ENCODE assay signal across 7 cellular contexts in the genomic region with DNA sequence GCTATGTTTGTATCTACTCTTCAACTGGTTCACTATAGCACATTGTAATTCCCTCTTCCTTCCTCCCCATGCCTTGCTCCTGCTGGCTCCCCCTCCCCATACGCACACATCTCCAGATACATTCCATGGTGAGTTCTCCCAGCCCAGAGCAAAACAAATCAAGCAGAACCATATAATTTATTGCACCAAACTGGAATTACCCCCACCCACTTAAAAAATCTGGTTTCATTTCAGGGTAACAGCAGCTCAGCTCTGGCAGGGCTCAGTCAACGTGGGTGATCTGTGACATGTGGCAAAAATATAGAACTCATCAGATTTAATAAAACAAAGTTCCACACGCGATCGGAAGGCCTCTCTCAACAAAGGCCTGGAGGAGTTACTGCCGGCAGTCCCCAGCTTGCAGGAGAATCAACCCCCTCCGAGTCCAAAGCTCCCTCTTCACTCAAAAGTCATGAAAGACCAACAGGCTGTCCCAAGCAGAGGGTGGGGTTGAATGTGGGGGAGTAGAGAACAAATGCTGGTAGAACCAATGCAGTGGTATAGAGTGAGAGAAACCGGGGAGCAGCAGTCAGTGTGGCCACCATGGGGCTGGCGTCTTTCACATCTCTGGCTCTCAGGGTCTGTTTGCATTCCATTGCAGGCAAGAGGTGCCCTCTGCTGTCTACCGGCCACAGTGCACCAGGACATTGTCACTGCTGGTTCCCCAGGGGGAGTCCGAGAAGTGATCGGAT.
DNase-seq lines count a peak whose midpoint lies in the region; ATAC-seq and TF ChIP-seq lines count a peak whose summit lies in the region.

No MANE protein-coding gene starts in this region.

- no peaks in the 10 kb centered on the region for H3K27me3 Mint-ChIP-seq in brain

- DNase-seq in GM06990 (ENCODE audit: extremely low read depth, insufficient read length) (peak; percentile 6), MG63 (peak; percentile 45), kidney epithelial cell (ENCODE audit: low read depth) (peak; percentile 5), aorta (peak; percentile 47 to 85), kidney glomerular epithelial cell (lab: John Stamatoyannopoulos, UW) (no peak)

- no peaks in the 10 kb centered on the region for H3K36me3 Mint-ChIP-seq in brain

- no peaks in the 10 kb centered on the region for H3K27me3 ChIP-seq in GM06990 (replicated peaks; ENCODE audit: control insufficient read depth, insufficient read depth, low read length)
- no peaks in the 10 kb centered on the region for H3K27me3 ChIP-seq in MG63
- H3K27me3 ChIP-seq in kidney epithelial cell (ENCODE audit: control insufficient read depth, insufficient read depth, low read length): peaks cover 2% of the 10 kb centered on the region
- no peaks in the 10 kb centered on the region for H3K27me3 ChIP-seq in aorta (ENCODE audit: control insufficient read depth in 1 of 2, insufficient read depth in 2 of 2, low read length in 1 of 2)

- H3K4me1 ChIP-seq in aorta (ENCODE audit: control insufficient read depth in 1 of 2, insufficient read depth in 2 of 2, low read length in 2 of 2): no peaks in the 10 kb centered on the region

- no peak overlapping the region for H3K27ac ChIP-seq in aorta (ENCODE audit: low read depth in 1 of 2, low read length in 2 of 2)

- TF ChIP-seq CTCF in GM06990 (IDR thresholded peaks at IDR 0.05; ENCODE audit: insufficient read depth, low read length, poor library complexity, severe bottlenecking) (peak; percentile 80), brain (conservative IDR thresholded peaks at IDR 0.05) (peak; percentile 64 to 76), kidney epithelial cell (IDR thresholded peaks at IDR 0.05; ENCODE audit: insufficient read depth, low read length, poor library complexity, severe bottlenecking) (peak; percentile 82)

- peak overlapping the region in 1 of 5 experiments; percentile 14 for H3K4me3 Mint-ChIP-seq in brain

- peak overlapping the region in 2 of 5 experiments; percentile 30 to 32 for H3K27ac Mint-ChIP-seq in brain

- H3K36me3 ChIP-seq in GM06990 (ENCODE audit: control insufficient read depth, insufficient read depth, low read length): no peaks in the 10 kb centered on the region
- no peaks in the 10 kb centered on the region for H3K36me3 ChIP-seq in MG63
- H3K36me3 ChIP-seq in kidney epithelial cell (ENCODE audit: control insufficient read depth, insufficient read depth, low read length): no peaks in the 10 kb centered on the region
- no peaks in the 10 kb centered on the region for H3K36me3 ChIP-seq in aorta (ENCODE audit: control insufficient read depth in 1 of 2, insufficient read depth in 2 of 2, low read length in 1 of 2)

- H3K9me3 ChIP-seq in MG63 (no peaks in the 10 kb centered on the region), aorta (ENCODE audit: control insufficient read depth, low read length) (no peaks in the 10 kb centered on the region)

- peaks cover 23% of the 10 kb centered on the region for H3K4me1 Mint-ChIP-seq in brain

- H3K9me3 Mint-ChIP-seq in brain: no peaks in the 10 kb centered on the region

- H3K4me3 ChIP-seq in GM06990 (replicated peaks; ENCODE audit: low read depth, low read length): no peak overlapping the region
- no peak overlapping the region for H3K4me3 ChIP-seq in MG63
- no peak overlapping the region for H3K4me3 ChIP-seq in kidney epithelial cell (ENCODE audit: low read depth, low read length)
- H3K4me3 ChIP-seq in aorta (ENCODE audit: low read length in 2 of 2): no peak overlapping the region

- 30 to 36% methylated on average over 12 of the region's 12 CpGs for WGBS in aorta, 2 donors

- ATAC-seq in GM21529 (IDR thresholded peaks at IDR 0.05; ENCODE audit: unreplicated experiment) (peak; percentile 81), aorta (ENCODE audit: low FRiP score) (peak; percentile 83)

- intact Hi-C loops in aorta (cut with DNase I): loop anchor here in 1 of 2 donors (10.0 kb wide), 3 partner anchors 198 to 702 kb away; no protein-coding TSS in a partner anchor
